1 cellular context compared by ENCODE assay signal in genomic region chr18:12406376-12407111, GRCh38.
TF ChIP-seq lines count a peak whose summit lies in the region.

No MANE protein-coding gene starts in this region.

TF ChIP-seq in HepG2, 621 proteins besides CTCF, POLR2A, EP300 and RAD21:
- no peak for TF ChIP-seq MIER3 (CRISPR knock-in tag; IDR thresholded peaks at IDR 0.05; ENCODE audit: borderline replicate concordance)
- TF ChIP-seq, protein P1, sequence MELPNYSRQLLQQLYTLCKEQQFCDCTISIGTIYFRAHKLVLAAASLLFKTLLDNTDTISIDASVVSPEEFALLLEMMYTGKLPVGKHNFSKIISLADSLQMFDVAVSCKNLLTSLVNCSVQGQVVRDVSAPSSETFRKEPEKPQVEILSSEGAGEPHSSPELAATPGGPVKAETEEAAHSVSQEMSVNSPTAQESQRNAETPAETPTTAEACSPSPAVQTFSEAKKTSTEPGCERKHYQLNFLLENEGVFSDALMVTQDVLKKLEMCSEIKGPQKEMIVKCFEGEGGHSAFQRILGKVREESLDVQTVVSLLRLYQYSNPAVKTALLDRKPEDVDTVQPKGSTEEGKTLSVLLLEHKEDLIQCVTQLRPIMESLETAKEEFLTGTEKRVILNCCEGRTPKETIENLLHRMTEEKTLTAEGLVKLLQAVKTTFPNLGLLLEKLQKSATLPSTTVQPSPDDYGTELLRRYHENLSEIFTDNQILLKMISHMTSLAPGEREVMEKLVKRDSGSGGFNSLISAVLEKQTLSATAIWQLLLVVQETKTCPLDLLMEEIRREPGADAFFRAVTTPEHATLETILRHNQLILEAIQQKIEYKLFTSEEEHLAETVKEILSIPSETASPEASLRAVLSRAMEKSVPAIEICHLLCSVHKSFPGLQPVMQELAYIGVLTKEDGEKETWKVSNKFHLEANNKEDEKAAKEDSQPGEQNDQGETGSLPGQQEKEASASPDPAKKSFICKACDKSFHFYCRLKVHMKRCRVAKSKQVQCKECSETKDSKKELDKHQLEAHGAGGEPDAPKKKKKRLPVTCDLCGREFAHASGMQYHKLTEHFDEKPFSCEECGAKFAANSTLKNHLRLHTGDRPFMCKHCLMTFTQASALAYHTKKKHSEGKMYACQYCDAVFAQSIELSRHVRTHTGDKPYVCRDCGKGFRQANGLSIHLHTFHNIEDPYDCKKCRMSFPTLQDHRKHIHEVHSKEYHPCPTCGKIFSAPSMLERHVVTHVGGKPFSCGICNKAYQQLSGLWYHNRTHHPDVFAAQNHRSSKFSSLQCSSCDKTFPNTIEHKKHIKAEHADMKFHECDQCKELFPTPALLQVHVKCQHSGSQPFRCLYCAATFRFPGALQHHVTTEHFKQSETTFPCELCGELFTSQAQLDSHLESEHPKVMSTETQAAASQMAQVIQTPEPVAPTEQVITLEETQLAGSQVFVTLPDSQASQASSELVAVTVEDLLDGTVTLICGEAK (IDR thresholded peaks at IDR 0.05) = no peak
- TF ChIP-seq, protein P1 (CRISPR knock-in tag; IDR thresholded peaks at IDR 0.05) = no peak
- TF ChIP-seq, protein P2, sequence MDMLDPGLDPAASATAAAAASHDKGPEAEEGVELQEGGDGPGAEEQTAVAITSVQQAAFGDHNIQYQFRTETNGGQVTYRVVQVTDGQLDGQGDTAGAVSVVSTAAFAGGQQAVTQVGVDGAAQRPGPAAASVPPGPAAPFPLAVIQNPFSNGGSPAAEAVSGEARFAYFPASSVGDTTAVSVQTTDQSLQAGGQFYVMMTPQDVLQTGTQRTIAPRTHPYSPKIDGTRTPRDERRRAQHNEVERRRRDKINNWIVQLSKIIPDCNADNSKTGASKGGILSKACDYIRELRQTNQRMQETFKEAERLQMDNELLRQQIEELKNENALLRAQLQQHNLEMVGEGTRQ (IDR thresholded peaks at IDR 0.05; ENCODE audit: low read depth, low read length) = no peak
- TF ChIP-seq, protein P2 (CRISPR knock-in tag; IDR thresholded peaks at IDR 0.05; ENCODE audit: borderline replicate concordance) = no peak
- no peak for TF ChIP-seq JDP2 (CRISPR knock-in tag; IDR thresholded peaks at IDR 0.05; ENCODE audit: borderline replicate concordance)
- TF ChIP-seq KDM5A (IDR thresholded peaks at IDR 0.05; ENCODE audit: borderline replicate concordance, low read length) = no peak
- TF ChIP-seq ZNF569 (CRISPR knock-in tag; IDR thresholded peaks at IDR 0.05; ENCODE audit: borderline replicate concordance) = no peak
- TF ChIP-seq FOSL2 (CRISPR knock-in tag; IDR thresholded peaks at IDR 0.05) = no peak
- no peak for TF ChIP-seq NCOA5 (CRISPR knock-in tag; IDR thresholded peaks at IDR 0.05)
- no peak for TF ChIP-seq ZNF101 (CRISPR knock-in tag; IDR thresholded peaks at IDR 0.05; ENCODE audit: borderline replicate concordance, low read depth)
- no peak for TF ChIP-seq MIER2 (CRISPR knock-in tag; IDR thresholded peaks at IDR 0.05)
- TF ChIP-seq POLR2G (IDR thresholded peaks at IDR 0.05; ENCODE audit: low read depth, low read length) = no peak
- no peak for TF ChIP-seq ZNF761 (CRISPR knock-in tag; conservative IDR thresholded peaks at IDR 0.05)
- no peak for TF ChIP-seq ZC3H4 (CRISPR knock-in tag; IDR thresholded peaks at IDR 0.05; ENCODE audit: borderline replicate concordance)
- TF ChIP-seq KAT2B (IDR thresholded peaks at IDR 0.05; ENCODE audit: borderline replicate concordance, low read depth, low read length) = no peak
- TF ChIP-seq, protein P3, sequence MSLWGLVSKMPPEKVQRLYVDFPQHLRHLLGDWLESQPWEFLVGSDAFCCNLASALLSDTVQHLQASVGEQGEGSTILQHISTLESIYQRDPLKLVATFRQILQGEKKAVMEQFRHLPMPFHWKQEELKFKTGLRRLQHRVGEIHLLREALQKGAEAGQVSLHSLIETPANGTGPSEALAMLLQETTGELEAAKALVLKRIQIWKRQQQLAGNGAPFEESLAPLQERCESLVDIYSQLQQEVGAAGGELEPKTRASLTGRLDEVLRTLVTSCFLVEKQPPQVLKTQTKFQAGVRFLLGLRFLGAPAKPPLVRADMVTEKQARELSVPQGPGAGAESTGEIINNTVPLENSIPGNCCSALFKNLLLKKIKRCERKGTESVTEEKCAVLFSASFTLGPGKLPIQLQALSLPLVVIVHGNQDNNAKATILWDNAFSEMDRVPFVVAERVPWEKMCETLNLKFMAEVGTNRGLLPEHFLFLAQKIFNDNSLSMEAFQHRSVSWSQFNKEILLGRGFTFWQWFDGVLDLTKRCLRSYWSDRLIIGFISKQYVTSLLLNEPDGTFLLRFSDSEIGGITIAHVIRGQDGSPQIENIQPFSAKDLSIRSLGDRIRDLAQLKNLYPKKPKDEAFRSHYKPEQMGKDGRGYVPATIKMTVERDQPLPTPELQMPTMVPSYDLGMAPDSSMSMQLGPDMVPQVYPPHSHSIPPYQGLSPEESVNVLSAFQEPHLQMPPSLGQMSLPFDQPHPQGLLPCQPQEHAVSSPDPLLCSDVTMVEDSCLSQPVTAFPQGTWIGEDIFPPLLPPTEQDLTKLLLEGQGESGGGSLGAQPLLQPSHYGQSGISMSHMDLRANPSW (CRISPR knock-in tag; IDR thresholded peaks at IDR 0.05; ENCODE audit: borderline replicate concordance) = no peak
- TF ChIP-seq CHCHD3 (CRISPR knock-in tag; IDR thresholded peaks at IDR 0.05) = no peak
- TF ChIP-seq THAP11 (CRISPR knock-in tag; IDR thresholded peaks at IDR 0.05) = no peak
- TF ChIP-seq RBFOX2 (IDR thresholded peaks at IDR 0.05; ENCODE audit: low read depth, low read length) = no peak
- TF ChIP-seq ZNF768 (CRISPR knock-in tag; IDR thresholded peaks at IDR 0.05) = no peak
- no peak for TF ChIP-seq RARG (CRISPR knock-in tag; IDR thresholded peaks at IDR 0.05; ENCODE audit: low read depth)
TF ChIP-seq in HepG2: peak in this region for 0.
